Comparison of ENCODE assay signal across 8 cellular contexts in the genomic region with DNA sequence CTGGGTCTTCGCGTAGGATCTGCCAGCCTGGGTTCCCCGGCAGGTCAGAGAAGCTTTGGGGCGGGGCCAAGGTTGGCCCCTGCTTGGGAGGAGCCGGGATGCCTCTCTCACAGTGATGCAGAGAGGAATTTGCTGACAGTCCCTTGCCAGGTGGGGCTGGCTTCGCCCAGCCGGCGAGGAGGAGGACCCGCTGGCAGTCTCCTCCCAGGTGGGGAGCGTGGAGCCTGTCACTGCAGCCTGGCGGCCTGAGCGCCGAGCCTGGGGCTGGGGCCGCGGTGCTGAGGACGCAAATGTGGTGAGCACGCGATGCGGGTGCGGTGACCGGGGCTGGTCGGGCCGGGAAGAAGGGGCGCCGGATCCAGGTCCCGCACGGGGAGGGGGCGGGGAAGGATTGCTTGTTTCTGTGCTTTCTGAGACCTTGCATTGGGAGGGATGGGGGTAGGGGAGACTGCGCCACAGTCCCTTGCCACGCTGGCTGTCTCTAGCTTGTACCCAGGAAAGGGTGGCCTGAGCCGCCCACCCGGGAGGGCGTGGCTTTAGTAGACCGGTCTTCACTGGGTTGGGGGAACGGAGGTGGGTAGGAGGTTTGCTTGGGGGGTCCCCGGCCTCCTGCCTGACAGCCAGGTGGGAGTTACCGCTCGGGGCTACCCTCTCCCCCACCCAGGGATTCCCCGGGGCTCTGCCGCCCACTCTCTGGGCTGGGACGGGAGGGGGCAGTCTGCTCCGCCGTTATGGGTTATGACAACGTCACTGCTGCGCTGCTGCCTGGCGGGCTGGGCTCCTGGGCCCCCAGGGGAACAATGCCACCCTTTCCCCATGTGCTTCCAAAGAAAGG. TPM values are rescaled to one million over a fixed set of nuclear protein-coding genes. Genes with fewer than 3 reads are reported as not detected.
A peak's percentile ranks its signal among the peaks of the same experiment; 100 is the strongest.
DNase-seq lines count a peak whose midpoint lies in the region; ATAC-seq and TF ChIP-seq lines count a peak whose summit lies in the region.

TSS of gene TMEM63C (plus strand) at position 196 of the 835 bp plus-strand sequence. CDS start 37,016 bp downstream, outside the sequence.

- TF ChIP-seq CTCF in adrenal gland (IDR thresholded peaks at IDR 0.05): no peak

- peak within 1 kb of the TSS; percentile 77 for H3K9ac ChIP-seq in BLaER1

- H3K4me3 ChIP-seq in BLaER1 (peak within 1 kb of the TSS; percentile 83), adrenal gland (peak within 1 kb of the TSS in 2 of 4 donors; percentile 32 to 68), iPS-11a (ENCODE audit: low read depth, low read length) (peak within 1 kb of the TSS; percentile 77)

- H3K27me3 ChIP-seq in BLaER1 (no peaks in the 10 kb centered on the region), adrenal gland (peaks cover 7% of the 10 kb centered on the region)

- peak within 1 kb of the TSS; percentile 75 for H3K27ac ChIP-seq in BLaER1
- H3K27ac ChIP-seq in adrenal gland: peak within 1 kb of the TSS in 1 of 5 donors; percentile 17

- H3K4me2 ChIP-seq in BLaER1: peak within 1 kb of the TSS; percentile 96

- 0 to 1% (median 1%) methylated on average over 4 to 46 of the region's 46 CpGs for WGBS in adrenal gland, 4 donors

- peak; percentile 96 for DNase-seq in NCI-H1105 (lab: John Stamatoyannopoulos, UW)
- peak; percentile 63 to 89 (median 71) for DNase-seq in adrenal gland
- DNase-seq in stimulated activated CD4-positive, alpha-beta T cell treated with anti-CD3 and anti-CD28 coated beads, Interleukin-12 subunit alpha, Interleukin-12 subunit beta, amount 100 ng/mL, for 4 hours: peak; percentile 56

- ATAC-seq in GM21528 (IDR thresholded peaks at IDR 0.05; ENCODE audit: low FRiP score, unreplicated experiment): peak; percentile 71
- ATAC-seq in SK-N-SH treated with all-trans-retinoic acid at 6 μM for 48 hours: peak; percentile 96
- ATAC-seq in HG02970 (IDR thresholded peaks at IDR 0.05; ENCODE audit: low FRiP score, unreplicated experiment): no peak

- H3K4me1 ChIP-seq in BLaER1: peaks cover 68% of the 10 kb centered on the region
- H3K4me1 ChIP-seq in adrenal gland (replicated peaks in 1 of 2): peaks cover 8 to 17% of the 10 kb centered on the region in 2 donors

- intact Hi-C loops in adrenal gland (cut with DNase I): no loop called here

- no peaks in the 10 kb centered on the region for H4K20me1 ChIP-seq in BLaER1

- peak; percentile 40 to 63 for TF ChIP-seq POLR2A in adrenal gland (IDR thresholded peaks at IDR 0.05)

- H3K36me3 ChIP-seq in BLaER1 (peaks cover 8% of the 10 kb centered on the region; the same call in 1 of the 2 replicates), adrenal gland (replicated peaks in 1 of 2) (no peaks in the 10 kb centered on the region)

- no peaks in the 10 kb centered on the region for H3K9me3 ChIP-seq in BLaER1
- no peaks in the 10 kb centered on the region for H3K9me3 ChIP-seq in adrenal gland (replicated peaks in 1 of 3)

TF ChIP-seq in SK-N-SH treated with all-trans-retinoic acid at 6 μM for 48 hours, 23 proteins besides CTCF, POLR2A, EP300 and RAD21:
- TF ChIP-seq, protein P1, sequence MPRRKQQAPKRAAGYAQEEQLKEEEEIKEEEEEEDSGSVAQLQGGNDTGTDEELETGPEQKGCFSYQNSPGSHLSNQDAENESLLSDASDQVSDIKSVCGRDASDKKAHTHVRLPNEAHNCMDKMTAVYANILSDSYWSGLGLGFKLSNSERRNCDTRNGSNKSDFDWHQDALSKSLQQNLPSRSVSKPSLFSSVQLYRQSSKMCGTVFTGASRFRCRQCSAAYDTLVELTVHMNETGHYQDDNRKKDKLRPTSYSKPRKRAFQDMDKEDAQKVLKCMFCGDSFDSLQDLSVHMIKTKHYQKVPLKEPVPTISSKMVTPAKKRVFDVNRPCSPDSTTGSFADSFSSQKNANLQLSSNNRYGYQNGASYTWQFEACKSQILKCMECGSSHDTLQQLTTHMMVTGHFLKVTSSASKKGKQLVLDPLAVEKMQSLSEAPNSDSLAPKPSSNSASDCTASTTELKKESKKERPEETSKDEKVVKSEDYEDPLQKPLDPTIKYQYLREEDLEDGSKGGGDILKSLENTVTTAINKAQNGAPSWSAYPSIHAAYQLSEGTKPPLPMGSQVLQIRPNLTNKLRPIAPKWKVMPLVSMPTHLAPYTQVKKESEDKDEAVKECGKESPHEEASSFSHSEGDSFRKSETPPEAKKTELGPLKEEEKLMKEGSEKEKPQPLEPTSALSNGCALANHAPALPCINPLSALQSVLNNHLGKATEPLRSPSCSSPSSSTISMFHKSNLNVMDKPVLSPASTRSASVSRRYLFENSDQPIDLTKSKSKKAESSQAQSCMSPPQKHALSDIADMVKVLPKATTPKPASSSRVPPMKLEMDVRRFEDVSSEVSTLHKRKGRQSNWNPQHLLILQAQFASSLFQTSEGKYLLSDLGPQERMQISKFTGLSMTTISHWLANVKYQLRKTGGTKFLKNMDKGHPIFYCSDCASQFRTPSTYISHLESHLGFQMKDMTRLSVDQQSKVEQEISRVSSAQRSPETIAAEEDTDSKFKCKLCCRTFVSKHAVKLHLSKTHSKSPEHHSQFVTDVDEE (CRISPR knock-in tag; IDR thresholded peaks at IDR 0.05): no peak
- TF ChIP-seq, protein P2, sequence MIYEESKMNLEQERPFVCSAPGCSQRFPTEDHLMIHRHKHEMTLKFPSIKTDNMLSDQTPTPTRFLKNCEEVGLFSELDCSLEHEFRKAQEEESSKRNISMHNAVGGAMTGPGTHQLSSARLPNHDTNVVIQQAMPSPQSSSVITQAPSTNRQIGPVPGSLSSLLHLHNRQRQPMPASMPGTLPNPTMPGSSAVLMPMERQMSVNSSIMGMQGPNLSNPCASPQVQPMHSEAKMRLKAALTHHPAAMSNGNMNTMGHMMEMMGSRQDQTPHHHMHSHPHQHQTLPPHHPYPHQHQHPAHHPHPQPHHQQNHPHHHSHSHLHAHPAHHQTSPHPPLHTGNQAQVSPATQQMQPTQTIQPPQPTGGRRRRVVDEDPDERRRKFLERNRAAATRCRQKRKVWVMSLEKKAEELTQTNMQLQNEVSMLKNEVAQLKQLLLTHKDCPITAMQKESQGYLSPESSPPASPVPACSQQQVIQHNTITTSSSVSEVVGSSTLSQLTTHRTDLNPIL (CRISPR knock-in tag; IDR thresholded peaks at IDR 0.05; ENCODE audit: low read depth): no peak
- TF ChIP-seq, protein P3, sequence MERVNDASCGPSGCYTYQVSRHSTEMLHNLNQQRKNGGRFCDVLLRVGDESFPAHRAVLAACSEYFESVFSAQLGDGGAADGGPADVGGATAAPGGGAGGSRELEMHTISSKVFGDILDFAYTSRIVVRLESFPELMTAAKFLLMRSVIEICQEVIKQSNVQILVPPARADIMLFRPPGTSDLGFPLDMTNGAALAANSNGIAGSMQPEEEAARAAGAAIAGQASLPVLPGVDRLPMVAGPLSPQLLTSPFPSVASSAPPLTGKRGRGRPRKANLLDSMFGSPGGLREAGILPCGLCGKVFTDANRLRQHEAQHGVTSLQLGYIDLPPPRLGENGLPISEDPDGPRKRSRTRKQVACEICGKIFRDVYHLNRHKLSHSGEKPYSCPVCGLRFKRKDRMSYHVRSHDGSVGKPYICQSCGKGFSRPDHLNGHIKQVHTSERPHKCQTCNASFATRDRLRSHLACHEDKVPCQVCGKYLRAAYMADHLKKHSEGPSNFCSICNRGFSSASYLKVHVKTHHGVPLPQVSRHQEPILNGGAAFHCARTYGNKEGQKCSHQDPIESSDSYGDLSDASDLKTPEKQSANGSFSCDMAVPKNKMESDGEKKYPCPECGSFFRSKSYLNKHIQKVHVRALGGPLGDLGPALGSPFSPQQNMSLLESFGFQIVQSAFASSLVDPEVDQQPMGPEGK (CRISPR knock-in tag; IDR thresholded peaks at IDR 0.05; ENCODE audit: borderline replicate concordance): no peak
- no peak for TF ChIP-seq ZNF565 (CRISPR knock-in tag; conservative IDR thresholded peaks at IDR 0.05; ENCODE audit: low read depth)
- no peak for TF ChIP-seq GLIS3 (CRISPR knock-in tag; IDR thresholded peaks at IDR 0.05)
- TF ChIP-seq ZNF8 (CRISPR knock-in tag; IDR thresholded peaks at IDR 0.05): no peak
- no peak for TF ChIP-seq ZFP30 (CRISPR knock-in tag; IDR thresholded peaks at IDR 0.05)

RNA-seq across cellular contexts. Expression of gene TMEM63C, which starts in this region (rescaled TPM):
- total RNA-seq in adrenal gland: 10 to 100 TPM in 3 of 8 donors, 1 to 10 TPM in 5; 2.7 to 19.7 (median 6.5) TPM
- polyA plus RNA-seq in adrenal gland: 10 to 100 TPM in 1 of 3 donors, 1 to 10 TPM in 2; 3.1 to 21.2 (median 7.9) TPM
